In the genomic region with DNA sequence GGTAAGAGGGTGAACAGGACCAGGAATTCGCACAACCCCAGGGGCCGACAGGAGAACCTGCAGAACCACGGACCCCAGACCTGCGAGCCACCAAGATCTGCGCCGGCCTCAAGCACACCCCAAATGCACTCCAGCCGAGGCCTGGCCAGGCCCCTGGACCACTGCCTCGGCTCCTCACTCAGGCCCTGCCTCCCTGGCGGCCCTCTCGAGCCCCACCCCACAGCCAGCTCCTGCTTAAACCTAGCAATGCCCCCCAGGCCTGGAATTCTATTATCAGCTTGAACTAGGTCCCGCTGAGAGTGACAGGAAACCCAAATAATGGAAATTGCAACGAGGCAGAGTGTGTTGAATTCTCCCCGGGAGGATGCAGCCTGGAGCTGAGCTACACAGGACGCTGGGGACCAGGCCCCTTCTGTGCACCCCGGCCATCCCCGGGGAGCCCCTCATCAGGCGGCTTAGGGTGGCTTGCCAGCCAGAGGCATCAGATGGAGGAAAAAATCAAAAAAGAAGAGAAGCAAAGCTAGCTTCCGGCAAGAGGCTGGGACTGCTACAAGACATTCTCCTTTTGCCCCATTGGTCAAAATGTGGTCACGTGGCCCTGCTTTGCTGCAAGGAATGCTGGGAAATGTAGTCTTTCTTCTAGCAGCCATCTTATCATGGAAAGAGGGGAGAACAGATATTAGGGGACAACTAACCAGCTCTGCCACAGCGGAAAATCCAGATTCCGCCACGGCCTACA, we compare ENCODE assay signal across 9 cellular contexts. TPM values are rescaled to one million over a fixed set of nuclear protein-coding genes. Genes with fewer than 3 reads are reported as not detected.
DNase-seq lines count a peak whose midpoint lies in the region; ATAC-seq and TF ChIP-seq lines count a peak whose summit lies in the region.
"Had no signal": no experiment of that assay in that cellular context is flagged by ENCODE, and none has a peak within 500 bp of the region (broad histone marks: within the 10 kb centered on the region; RNA-seq: fewer than 3 reads in every experiment).

No MANE protein-coding gene starts in this region.

- CTCF ChIA-PET in CD4-positive, alpha-beta memory T cell (lab: Charles Lee; ENCODE audit: partially characterized antibody), result interaction anchor here (0.8 to 2.6 kb wide), 5 partner anchors 13 to 863 kb away, joined by 3 to 12 read pairs (median 4); a partner anchor contains a TSS

- peak overlapping the region in 7 of 8 donors; percentile 54 to 82 (median 74) for H3K4me3 Mint-ChIP-seq in CD4-positive, alpha-beta memory T cell
- H3K4me3 Mint-ChIP-seq in HFFc6, result peak overlapping the region; percentile 79; the same call in 1 of the 2 replicates
- H3K4me3 Mint-ChIP-seq in dendritic cell treated with granulocyte-macrophage colony-stimulating factor and Interleukin-4, amounts not matched to agents 40 ng/mL and 50 ng/mL, for 4 days, result peak overlapping the region; percentile 89

- H3K4me1 Mint-ChIP-seq in CD4-positive, alpha-beta memory T cell, result peaks cover 6 to 35% (median 21%) of the 10 kb centered on the region in 4 donors
- no peaks in the 10 kb centered on the region for H3K4me1 Mint-ChIP-seq in HFFc6 (ENCODE audit: low read depth)
- H3K4me1 Mint-ChIP-seq in dendritic cell treated with granulocyte-macrophage colony-stimulating factor and Interleukin-4, amounts not matched to agents 40 ng/mL and 50 ng/mL, for 4 days (ENCODE audit: low read depth), result peaks cover 21% of the 10 kb centered on the region

- H3K4me3 ChIP-seq in CD4-positive, alpha-beta memory T cell (ENCODE audit: low read length in 2 of 2), result no peak overlapping the region
- peak overlapping the region; percentile 37 to 69 (median 46) for H3K4me3 ChIP-seq in liver (ENCODE audit: low read depth in 1 of 3, low read length in 3 of 3)

- DNase-seq in CD4-positive, alpha-beta memory T cell, result peak; percentile 86 to 90 (median 87)
- DNase-seq in HFFc6 (peak; percentile 89), NCI-H446 (lab: John Stamatoyannopoulos, UW) (peak; percentile 84 to 94)
- peak; percentile 79 for DNase-seq in activated CD4-positive, alpha-beta T cell treated with anti-CD3 and anti-CD28 coated beads, Interleukin-2, amount 50 U/mL, for 1 hour
- peak; percentile 77 for DNase-seq in stimulated activated CD4-positive, alpha-beta T cell treated with anti-CD3 and anti-CD28 coated beads, Interleukin-4, amount 100 ng/mL, for 1 hour

- POLR2A ChIA-PET in CD4-positive, alpha-beta memory T cell (lab: Charles Lee; ENCODE audit: partially characterized antibody), result interaction anchor here (0.6 to 1.7 kb wide), 3 partner anchors 13 to 269 kb away, joined by 3 to 5 read pairs (median 4); no protein-coding TSS in a partner anchor

- no peaks in the 10 kb centered on the region for H3K36me3 ChIP-seq in CD4-positive, alpha-beta memory T cell (ENCODE audit: insufficient read depth, low read length)
- no peaks in the 10 kb centered on the region for H3K36me3 ChIP-seq in liver (ENCODE audit: control insufficient read depth in 4 of 4, insufficient read depth in 3 of 4, low read depth in 1 of 4, low read length in 3 of 4)

- H3K27ac ChIP-seq in CD4-positive, alpha-beta memory T cell (ENCODE audit: low read depth, low read length), result no peak overlapping the region
- no peak overlapping the region for H3K27ac ChIP-seq in liver (ENCODE audit: low read depth in 1 of 2, low read length in 2 of 2)

- no peaks in the 10 kb centered on the region for H3K27me3 ChIP-seq in CD4-positive, alpha-beta memory T cell (ENCODE audit: insufficient read depth, low read length)
- H3K27me3 ChIP-seq in liver (ENCODE audit: control insufficient read depth in 4 of 4, insufficient read depth in 4 of 4, low read length in 3 of 4), result no peaks in the 10 kb centered on the region

- H3K27me3 Mint-ChIP-seq in CD4-positive, alpha-beta memory T cell, result no peaks in the 10 kb centered on the region
- H3K27me3 Mint-ChIP-seq in HFFc6 (ENCODE audit: insufficient read depth), result peaks cover 5% of the 10 kb centered on the region
- H3K27me3 Mint-ChIP-seq in dendritic cell treated with granulocyte-macrophage colony-stimulating factor and Interleukin-4, amounts not matched to agents 40 ng/mL and 50 ng/mL, for 4 days, result peaks cover 2% of the 10 kb centered on the region

- peak overlapping the region; percentile 68 to 94 (median 86) for H3K27ac Mint-ChIP-seq in CD4-positive, alpha-beta memory T cell
- H3K27ac Mint-ChIP-seq in HFFc6, result peak overlapping the region; percentile 58; the same call in 1 of the 2 replicates
- peak overlapping the region; percentile 90 for H3K27ac Mint-ChIP-seq in dendritic cell treated with granulocyte-macrophage colony-stimulating factor and Interleukin-4, amounts not matched to agents 40 ng/mL and 50 ng/mL, for 4 days

- peak overlapping the region in 1 of 2 donors; percentile 41 for H3K9ac ChIP-seq in liver (ENCODE audit: low read depth in 1 of 2, low read length in 2 of 2)

- intact Hi-C loops in CD4-positive, alpha-beta memory T cell (cut with micrococcal nuclease), result no loop called here
- intact Hi-C loops in dendritic cell treated with granulocyte-macrophage colony-stimulating factor and Interleukin-4, amounts not matched to agents 40 ng/mL and 50 ng/mL, for 4 days (cut with micrococcal nuclease), result no loop called here

- TF ChIP-seq CTCF in HFFc6 (IDR thresholded peaks at IDR 0.05) (no peak), liver (IDR thresholded peaks at IDR 0.05; ENCODE audit: low read depth, low read length, missing input control) (no peak)

- TF ChIP-seq RAD21 in liver (IDR thresholded peaks at IDR 0.05), result no peak

- H3K9me3 ChIP-seq in CD4-positive, alpha-beta memory T cell (ENCODE audit: control insufficient read depth in 1 of 2, low read length in 2 of 2), result no peaks in the 10 kb centered on the region
- no peaks in the 10 kb centered on the region for H3K9me3 ChIP-seq in liver (ENCODE audit: control insufficient read depth in 4 of 4, low read length in 3 of 4)

- H3K36me3 Mint-ChIP-seq in CD4-positive, alpha-beta memory T cell, result no peaks in the 10 kb centered on the region
- no peaks in the 10 kb centered on the region for H3K36me3 Mint-ChIP-seq in HFFc6 (ENCODE audit: low read depth)
- H3K36me3 Mint-ChIP-seq in dendritic cell treated with granulocyte-macrophage colony-stimulating factor and Interleukin-4, amounts not matched to agents 40 ng/mL and 50 ng/mL, for 4 days (ENCODE audit: low read depth), result no peaks in the 10 kb centered on the region

- H3K4me1 ChIP-seq in CD4-positive, alpha-beta memory T cell (ENCODE audit: insufficient read depth, low read length), result peaks cover 16% of the 10 kb centered on the region
- H3K4me1 ChIP-seq in liver (ENCODE audit: control insufficient read depth in 4 of 4, insufficient read depth in 4 of 4, low read length in 3 of 4), result peaks cover 9 to 32% (median 21%) of the 10 kb centered on the region in 4 donors

- 45% methylated on average over 22 of the region's 22 CpGs for whole genome bisulfite sequencing in liver

- ATAC-seq in GM21360 (IDR thresholded peaks at IDR 0.05; ENCODE audit: unreplicated experiment), result no peak

- no peaks in the 10 kb centered on the region for H3K9me3 Mint-ChIP-seq in CD4-positive, alpha-beta memory T cell
- H3K9me3 Mint-ChIP-seq in HFFc6, result no peaks in the 10 kb centered on the region
- no peaks in the 10 kb centered on the region for H3K9me3 Mint-ChIP-seq in dendritic cell treated with granulocyte-macrophage colony-stimulating factor and Interleukin-4, amounts not matched to agents 40 ng/mL and 50 ng/mL, for 4 days

TF ChIP-seq in liver, 16 proteins besides CTCF, POLR2A, EP300 and RAD21:
- no peak for TF ChIP-seq TAF1 (conservative IDR thresholded peaks at IDR 0.05)
- TF ChIP-seq HNF4G (IDR thresholded peaks at IDR 0.05), result no peak
- peak; percentile 97 for TF ChIP-seq YY1 (IDR thresholded peaks at IDR 0.05)
- TF ChIP-seq HNF4A (conservative IDR thresholded peaks at IDR 0.05), result no peak
TF ChIP-seq in liver: peak in this region for 1.

RNA-seq across cellular contexts. Expression of a gene that starts 2.4 kb away (rescaled TPM):
- total RNA-seq in CD4-positive, alpha-beta memory T cell, result under 1 TPM in 1 of 2 experiments, not detected in 1; 0.20 TPM
- polyA plus RNA-seq in CD4-positive, alpha-beta memory T cell, result under 1 TPM in 1 of 2 donors, not detected in 1; 0.15 TPM
- not detected for total RNA-seq in HFFc6 (2021; fragmentation: NEBNext Ultra II Directional; extraction: Animal tissue kit (Norgen Biotek cat#: 25700))
- total RNA-seq in liver, result 10 to 100 TPM in 1 of 2 donors, 1 to 10 TPM in 1; 1.7 to 12.0 TPM
- polyA plus RNA-seq in liver, result 1 to 10 TPM; 3.8 to 4.1 TPM
- total RNA-seq: T-helper 2 cell treated with Interferon-gamma antibody and Interleukin-4, amounts not matched to agents 100 ng/mL and 5 ng/mL, for 36 hours had no signal

RNA-seq across cellular contexts. Expression of a gene that starts 49.6 kb away (rescaled TPM):
- total RNA-seq in CD4-positive, alpha-beta memory T cell, result under 1 TPM; 0.06 to 0.44 TPM
- polyA plus RNA-seq in CD4-positive, alpha-beta memory T cell, result not detected
- 1 to 10 TPM in 5 of 6 experiments, under 1 TPM in 1; 0.75 to 2.0 (median 1.4) TPM for total RNA-seq in HFFc6 (2021; fragmentation: NEBNext Ultra II Directional; extraction: Animal tissue kit (Norgen Biotek cat#: 25700))
- total RNA-seq in liver, result 1 to 10 TPM in 1 of 2 donors, under 1 TPM in 1; 0.33 to 2.4 TPM
- under 1 TPM; 0.36 to 0.69 TPM for polyA plus RNA-seq in liver

Comparison
In these comparisons a context has a peak if more than half of its experiments do, and no peak if none do; other contexts are left out.
1. H3K4me3 ChIP-seq: peak in liver (3 of 3); none in CD4-positive, alpha-beta memory T cell (0 of 2).
2. Peak in every context shown above with its lines, with median percentiles within 50 percentile points of each other: DNase-seq, H3K27ac Mint-ChIP-seq and H3K4me3 Mint-ChIP-seq.